ENCODE assay signal across 28 cellular contexts in the genomic region with DNA sequence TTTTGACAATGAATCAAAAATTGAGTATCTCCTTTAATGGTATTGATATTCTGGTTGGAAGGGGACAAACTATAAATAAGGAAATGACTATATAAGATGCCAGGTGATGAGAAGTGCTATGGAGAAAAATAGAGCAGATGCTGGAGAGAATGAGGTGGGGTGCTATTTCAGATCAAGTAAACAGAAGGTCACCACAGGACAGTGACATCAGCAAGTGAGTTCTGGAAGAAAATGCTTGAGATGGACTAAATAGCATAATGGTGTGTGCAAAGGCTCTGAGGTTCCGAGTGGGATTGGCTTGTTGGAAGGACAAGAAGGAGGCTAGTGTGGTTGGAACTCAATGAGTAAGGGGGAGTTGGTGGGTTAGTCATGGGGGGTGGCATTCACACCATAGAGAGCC.
"Had no signal": no experiment of that assay in that cellular context is flagged by ENCODE, and none has a peak within 500 bp of the region (broad histone marks: within the 10 kb centered on the region; RNA-seq: fewer than 3 reads in every experiment).

No MANE protein-coding gene starts in this region.

- DNase-seq: Karpas-422, MM.1S, MV-4-11, NCI-H1092, NCI-H1105, NCI-H1417 treated with DMSO at 0.1 percent for 48 hours, NCI-H1436 treated with DMSO at 0.1 percent for 48 hours, NCI-H1694 treated with DMSO at 0.1 percent for 48 hours, NCI-H2029, NCI-H2081 treated with DMSO at 0.1 percent for 48 hours, NCI-H2107, NCI-H2171, NCI-H226, NCI-H446 treated with DMSO at 0.1 percent for 48 hours, NCI-H510A, NCI-H526, NCI-H69, NCI-H748 treated with DMSO at 0.1 percent for 48 hours, PC-9, SHP77, SIG-M5, SJCRH30 had no signal

- H3K36me3 ChIP-seq: SJCRH30 had no signal

- H3K4me1 ChIP-seq: SJCRH30 had no signal

- H3K9ac ChIP-seq: KMS-11 had no signal

- H2AFZ ChIP-seq: PC-9 had no signal

- H3K27ac ChIP-seq: KMS-11, PC-9, RWPE1, SJCRH30, SK-N-MC had no signal

- ATAC-seq: Panc1, Right ventricle myocardium inferior, SK-N-SH treated with all-trans-retinoic acid at 6 μM for 48 hours had no signal

- H3K27me3 ChIP-seq: SJCRH30 had no signal

- H3K4me2 ChIP-seq: KMS-11, PC-9 had no signal

- H3K4me3 ChIP-seq: PC-9, SJCRH30, SK-N-MC had no signal

- H3K9me3 ChIP-seq: SJCRH30 had no signal
